1 cellular context compared by ENCODE assay signal in the genomic region with DNA sequence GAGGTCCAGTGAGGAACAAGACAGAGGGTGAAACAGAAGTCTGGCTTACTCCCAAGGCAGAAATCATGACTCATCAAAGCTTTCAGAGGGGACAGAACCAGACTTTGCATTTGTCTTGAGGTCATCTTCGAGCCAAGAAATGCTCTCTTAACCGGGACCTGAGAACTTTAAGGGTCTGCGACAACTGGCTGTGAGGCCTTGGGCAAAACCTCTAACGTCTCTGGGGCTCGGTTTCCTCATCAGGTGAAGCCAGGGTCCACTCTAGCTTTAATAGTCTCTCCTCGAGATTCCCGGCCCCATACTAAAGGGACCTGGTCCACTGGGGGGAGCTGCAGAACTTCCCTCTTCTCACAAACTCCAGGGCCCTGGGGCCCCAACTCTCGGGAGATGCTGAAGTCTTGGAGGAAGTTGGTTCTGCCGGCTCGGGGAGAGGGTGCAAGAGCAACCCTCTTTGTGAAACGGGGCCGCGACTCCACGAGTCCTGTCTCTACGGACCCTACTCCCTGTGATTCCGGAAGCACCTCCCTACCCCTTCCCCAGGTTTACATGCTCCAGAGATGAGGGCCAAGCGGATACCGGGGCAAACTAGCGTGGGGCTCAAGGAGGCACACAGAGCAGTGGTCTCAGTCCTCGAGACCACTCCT.
TF ChIP-seq lines count a peak whose summit lies in the region.

No MANE protein-coding gene starts in this region.

TF ChIP-seq in HepG2, 621 proteins besides CTCF, POLR2A, EP300 and RAD21 (continued from another document and continues in another):
- TF ChIP-seq, protein P1, sequence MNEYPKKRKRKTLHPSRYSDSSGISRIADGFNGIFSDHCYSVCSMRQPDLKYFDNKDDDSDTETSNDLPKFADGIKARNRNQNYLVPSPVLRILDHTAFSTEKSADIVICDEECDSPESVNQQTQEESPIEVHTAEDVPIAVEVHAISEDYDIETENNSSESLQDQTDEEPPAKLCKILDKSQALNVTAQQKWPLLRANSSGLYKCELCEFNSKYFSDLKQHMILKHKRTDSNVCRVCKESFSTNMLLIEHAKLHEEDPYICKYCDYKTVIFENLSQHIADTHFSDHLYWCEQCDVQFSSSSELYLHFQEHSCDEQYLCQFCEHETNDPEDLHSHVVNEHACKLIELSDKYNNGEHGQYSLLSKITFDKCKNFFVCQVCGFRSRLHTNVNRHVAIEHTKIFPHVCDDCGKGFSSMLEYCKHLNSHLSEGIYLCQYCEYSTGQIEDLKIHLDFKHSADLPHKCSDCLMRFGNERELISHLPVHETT (CRISPR knock-in tag; conservative IDR thresholded peaks at IDR 0.05): no peak
- TF ChIP-seq ELF1 (CRISPR knock-in tag; IDR thresholded peaks at IDR 0.05): 0 out of 2 replicates have a peak, but pooled peaks have one; percentile 22
- no peak for TF ChIP-seq RNF2 (conservative IDR thresholded peaks at IDR 0.05; ENCODE audit: low read depth)
- 0 out of 2 replicates have a peak, but pooled peaks have one; percentile 6 for TF ChIP-seq SALL1 (CRISPR knock-in tag; IDR thresholded peaks at IDR 0.05)
- no peak for TF ChIP-seq ZNF790 (CRISPR knock-in tag; IDR thresholded peaks at IDR 0.05; ENCODE audit: borderline replicate concordance)
- TF ChIP-seq, protein P2, sequence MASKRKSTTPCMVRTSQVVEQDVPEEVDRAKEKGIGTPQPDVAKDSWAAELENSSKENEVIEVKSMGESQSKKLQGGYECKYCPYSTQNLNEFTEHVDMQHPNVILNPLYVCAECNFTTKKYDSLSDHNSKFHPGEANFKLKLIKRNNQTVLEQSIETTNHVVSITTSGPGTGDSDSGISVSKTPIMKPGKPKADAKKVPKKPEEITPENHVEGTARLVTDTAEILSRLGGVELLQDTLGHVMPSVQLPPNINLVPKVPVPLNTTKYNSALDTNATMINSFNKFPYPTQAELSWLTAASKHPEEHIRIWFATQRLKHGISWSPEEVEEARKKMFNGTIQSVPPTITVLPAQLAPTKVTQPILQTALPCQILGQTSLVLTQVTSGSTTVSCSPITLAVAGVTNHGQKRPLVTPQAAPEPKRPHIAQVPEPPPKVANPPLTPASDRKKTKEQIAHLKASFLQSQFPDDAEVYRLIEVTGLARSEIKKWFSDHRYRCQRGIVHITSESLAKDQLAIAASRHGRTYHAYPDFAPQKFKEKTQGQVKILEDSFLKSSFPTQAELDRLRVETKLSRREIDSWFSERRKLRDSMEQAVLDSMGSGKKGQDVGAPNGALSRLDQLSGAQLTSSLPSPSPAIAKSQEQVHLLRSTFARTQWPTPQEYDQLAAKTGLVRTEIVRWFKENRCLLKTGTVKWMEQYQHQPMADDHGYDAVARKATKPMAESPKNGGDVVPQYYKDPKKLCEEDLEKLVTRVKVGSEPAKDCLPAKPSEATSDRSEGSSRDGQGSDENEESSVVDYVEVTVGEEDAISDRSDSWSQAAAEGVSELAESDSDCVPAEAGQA (IDR thresholded peaks at IDR 0.05; ENCODE audit: low read depth): no peak
- TF ChIP-seq, protein P2 (CRISPR knock-in tag; IDR thresholded peaks at IDR 0.05; ENCODE audit: borderline replicate concordance): no peak
- TF ChIP-seq, protein P3, sequence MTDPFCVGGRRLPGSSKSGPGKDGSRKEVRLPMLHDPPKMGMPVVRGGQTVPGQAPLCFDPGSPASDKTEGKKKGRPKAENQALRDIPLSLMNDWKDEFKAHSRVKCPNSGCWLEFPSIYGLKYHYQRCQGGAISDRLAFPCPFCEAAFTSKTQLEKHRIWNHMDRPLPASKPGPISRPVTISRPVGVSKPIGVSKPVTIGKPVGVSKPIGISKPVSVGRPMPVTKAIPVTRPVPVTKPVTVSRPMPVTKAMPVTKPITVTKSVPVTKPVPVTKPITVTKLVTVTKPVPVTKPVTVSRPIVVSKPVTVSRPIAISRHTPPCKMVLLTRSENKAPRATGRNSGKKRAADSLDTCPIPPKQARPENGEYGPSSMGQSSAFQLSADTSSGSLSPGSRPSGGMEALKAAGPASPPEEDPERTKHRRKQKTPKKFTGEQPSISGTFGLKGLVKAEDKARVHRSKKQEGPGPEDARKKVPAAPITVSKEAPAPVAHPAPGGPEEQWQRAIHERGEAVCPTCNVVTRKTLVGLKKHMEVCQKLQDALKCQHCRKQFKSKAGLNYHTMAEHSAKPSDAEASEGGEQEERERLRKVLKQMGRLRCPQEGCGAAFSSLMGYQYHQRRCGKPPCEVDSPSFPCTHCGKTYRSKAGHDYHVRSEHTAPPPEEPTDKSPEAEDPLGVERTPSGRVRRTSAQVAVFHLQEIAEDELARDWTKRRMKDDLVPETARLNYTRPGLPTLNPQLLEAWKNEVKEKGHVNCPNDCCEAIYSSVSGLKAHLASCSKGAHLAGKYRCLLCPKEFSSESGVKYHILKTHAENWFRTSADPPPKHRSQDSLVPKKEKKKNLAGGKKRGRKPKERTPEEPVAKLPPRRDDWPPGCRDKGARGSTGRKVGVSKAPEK (CRISPR knock-in tag; IDR thresholded peaks at IDR 0.05; ENCODE audit: borderline replicate concordance): no peak; the same call in 1 of the 2 replicates
- 0 out of 2 replicates have a peak, but pooled peaks have one; percentile 70 for TF ChIP-seq SRY (CRISPR knock-in tag; IDR thresholded peaks at IDR 0.05)
- TF ChIP-seq, protein P4, sequence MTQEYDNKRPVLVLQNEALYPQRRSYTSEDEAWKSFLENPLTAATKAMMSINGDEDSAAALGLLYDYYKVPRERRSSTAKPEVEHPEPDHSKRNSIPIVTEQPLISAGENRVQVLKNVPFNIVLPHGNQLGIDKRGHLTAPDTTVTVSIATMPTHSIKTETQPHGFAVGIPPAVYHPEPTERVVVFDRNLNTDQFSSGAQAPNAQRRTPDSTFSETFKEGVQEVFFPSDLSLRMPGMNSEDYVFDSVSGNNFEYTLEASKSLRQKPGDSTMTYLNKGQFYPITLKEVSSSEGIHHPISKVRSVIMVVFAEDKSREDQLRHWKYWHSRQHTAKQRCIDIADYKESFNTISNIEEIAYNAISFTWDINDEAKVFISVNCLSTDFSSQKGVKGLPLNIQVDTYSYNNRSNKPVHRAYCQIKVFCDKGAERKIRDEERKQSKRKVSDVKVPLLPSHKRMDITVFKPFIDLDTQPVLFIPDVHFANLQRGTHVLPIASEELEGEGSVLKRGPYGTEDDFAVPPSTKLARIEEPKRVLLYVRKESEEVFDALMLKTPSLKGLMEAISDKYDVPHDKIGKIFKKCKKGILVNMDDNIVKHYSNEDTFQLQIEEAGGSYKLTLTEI (CRISPR knock-in tag; conservative IDR thresholded peaks at IDR 0.05): no peak
- TF ChIP-seq ZNF263 (CRISPR knock-in tag; IDR thresholded peaks at IDR 0.05): no peak
- no peak for TF ChIP-seq ZNF792 (CRISPR knock-in tag; IDR thresholded peaks at IDR 0.05)
- TF ChIP-seq, protein P5, sequence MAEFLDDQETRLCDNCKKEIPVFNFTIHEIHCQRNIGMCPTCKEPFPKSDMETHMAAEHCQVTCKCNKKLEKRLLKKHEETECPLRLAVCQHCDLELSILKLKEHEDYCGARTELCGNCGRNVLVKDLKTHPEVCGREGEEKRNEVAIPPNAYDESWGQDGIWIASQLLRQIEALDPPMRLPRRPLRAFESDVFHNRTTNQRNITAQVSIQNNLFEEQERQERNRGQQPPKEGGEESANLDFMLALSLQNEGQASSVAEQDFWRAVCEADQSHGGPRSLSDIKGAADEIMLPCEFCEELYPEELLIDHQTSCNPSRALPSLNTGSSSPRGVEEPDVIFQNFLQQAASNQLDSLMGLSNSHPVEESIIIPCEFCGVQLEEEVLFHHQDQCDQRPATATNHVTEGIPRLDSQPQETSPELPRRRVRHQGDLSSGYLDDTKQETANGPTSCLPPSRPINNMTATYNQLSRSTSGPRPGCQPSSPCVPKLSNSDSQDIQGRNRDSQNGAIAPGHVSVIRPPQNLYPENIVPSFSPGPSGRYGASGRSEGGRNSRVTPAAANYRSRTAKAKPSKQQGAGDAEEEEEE (CRISPR knock-in tag; IDR thresholded peaks at IDR 0.05; ENCODE audit: borderline replicate concordance): no peak
- TF ChIP-seq MIER3 (CRISPR knock-in tag; IDR thresholded peaks at IDR 0.05; ENCODE audit: borderline replicate concordance): no peak
- TF ChIP-seq, protein P6, sequence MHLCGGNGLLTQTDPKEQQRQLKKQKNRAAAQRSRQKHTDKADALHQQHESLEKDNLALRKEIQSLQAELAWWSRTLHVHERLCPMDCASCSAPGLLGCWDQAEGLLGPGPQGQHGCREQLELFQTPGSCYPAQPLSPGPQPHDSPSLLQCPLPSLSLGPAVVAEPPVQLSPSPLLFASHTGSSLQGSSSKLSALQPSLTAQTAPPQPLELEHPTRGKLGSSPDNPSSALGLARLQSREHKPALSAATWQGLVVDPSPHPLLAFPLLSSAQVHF (CRISPR knock-in tag; IDR thresholded peaks at IDR 0.05): no peak
- TF ChIP-seq IKZF4 (CRISPR knock-in tag; IDR thresholded peaks at IDR 0.05; ENCODE audit: borderline replicate concordance, low read depth, not compliant biosample characterization): no peak
- TF ChIP-seq MXI1 (IDR thresholded peaks at IDR 0.05; ENCODE audit: borderline replicate concordance, low read depth, low read length): no peak
- no peak for TF ChIP-seq ZNF33A (CRISPR knock-in tag; IDR thresholded peaks at IDR 0.05; ENCODE audit: borderline replicate concordance)
- no peak for TF ChIP-seq ERF (CRISPR knock-in tag; IDR thresholded peaks at IDR 0.05)
- TF ChIP-seq RBAK (CRISPR knock-in tag; IDR thresholded peaks at IDR 0.05): no peak
- no peak for TF ChIP-seq ZMYM3 (CRISPR knock-in tag; IDR thresholded peaks at IDR 0.05)
- TF ChIP-seq ZZZ3 (CRISPR knock-in tag; IDR thresholded peaks at IDR 0.05; ENCODE audit: borderline replicate concordance): no peak
- TF ChIP-seq ZNF570 (CRISPR knock-in tag; IDR thresholded peaks at IDR 0.05; ENCODE audit: borderline replicate concordance): no peak
- TF ChIP-seq, protein P7, sequence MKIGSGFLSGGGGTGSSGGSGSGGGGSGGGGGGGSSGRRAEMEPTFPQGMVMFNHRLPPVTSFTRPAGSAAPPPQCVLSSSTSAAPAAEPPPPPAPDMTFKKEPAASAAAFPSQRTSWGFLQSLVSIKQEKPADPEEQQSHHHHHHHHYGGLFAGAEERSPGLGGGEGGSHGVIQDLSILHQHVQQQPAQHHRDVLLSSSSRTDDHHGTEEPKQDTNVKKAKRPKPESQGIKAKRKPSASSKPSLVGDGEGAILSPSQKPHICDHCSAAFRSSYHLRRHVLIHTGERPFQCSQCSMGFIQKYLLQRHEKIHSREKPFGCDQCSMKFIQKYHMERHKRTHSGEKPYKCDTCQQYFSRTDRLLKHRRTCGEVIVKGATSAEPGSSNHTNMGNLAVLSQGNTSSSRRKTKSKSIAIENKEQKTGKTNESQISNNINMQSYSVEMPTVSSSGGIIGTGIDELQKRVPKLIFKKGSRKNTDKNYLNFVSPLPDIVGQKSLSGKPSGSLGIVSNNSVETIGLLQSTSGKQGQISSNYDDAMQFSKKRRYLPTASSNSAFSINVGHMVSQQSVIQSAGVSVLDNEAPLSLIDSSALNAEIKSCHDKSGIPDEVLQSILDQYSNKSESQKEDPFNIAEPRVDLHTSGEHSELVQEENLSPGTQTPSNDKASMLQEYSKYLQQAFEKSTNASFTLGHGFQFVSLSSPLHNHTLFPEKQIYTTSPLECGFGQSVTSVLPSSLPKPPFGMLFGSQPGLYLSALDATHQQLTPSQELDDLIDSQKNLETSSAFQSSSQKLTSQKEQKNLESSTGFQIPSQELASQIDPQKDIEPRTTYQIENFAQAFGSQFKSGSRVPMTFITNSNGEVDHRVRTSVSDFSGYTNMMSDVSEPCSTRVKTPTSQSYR (CRISPR knock-in tag; IDR thresholded peaks at IDR 0.05; ENCODE audit: borderline replicate concordance): no peak
- no peak for TF ChIP-seq EZH2 (conservative IDR thresholded peaks at IDR 0.05; ENCODE audit: low read depth, low read length)
- no peak for TF ChIP-seq ZNF367 (CRISPR knock-in tag; IDR thresholded peaks at IDR 0.05; ENCODE audit: borderline replicate concordance)
- no peak for TF ChIP-seq MBNL3 (CRISPR knock-in tag; conservative IDR thresholded peaks at IDR 0.05)
- TF ChIP-seq, protein P8, sequence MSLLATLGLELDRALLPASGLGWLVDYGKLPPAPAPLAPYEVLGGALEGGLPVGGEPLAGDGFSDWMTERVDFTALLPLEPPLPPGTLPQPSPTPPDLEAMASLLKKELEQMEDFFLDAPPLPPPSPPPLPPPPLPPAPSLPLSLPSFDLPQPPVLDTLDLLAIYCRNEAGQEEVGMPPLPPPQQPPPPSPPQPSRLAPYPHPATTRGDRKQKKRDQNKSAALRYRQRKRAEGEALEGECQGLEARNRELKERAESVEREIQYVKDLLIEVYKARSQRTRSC (CRISPR knock-in tag; IDR thresholded peaks at IDR 0.05; ENCODE audit: low read depth): no peak
- no peak for TF ChIP-seq ZNF879 (CRISPR knock-in tag; IDR thresholded peaks at IDR 0.05)
- TF ChIP-seq ZNF556 (CRISPR knock-in tag; IDR thresholded peaks at IDR 0.05; ENCODE audit: borderline replicate concordance): no peak; the same call in 1 of the 2 replicates
- TF ChIP-seq, protein P9, sequence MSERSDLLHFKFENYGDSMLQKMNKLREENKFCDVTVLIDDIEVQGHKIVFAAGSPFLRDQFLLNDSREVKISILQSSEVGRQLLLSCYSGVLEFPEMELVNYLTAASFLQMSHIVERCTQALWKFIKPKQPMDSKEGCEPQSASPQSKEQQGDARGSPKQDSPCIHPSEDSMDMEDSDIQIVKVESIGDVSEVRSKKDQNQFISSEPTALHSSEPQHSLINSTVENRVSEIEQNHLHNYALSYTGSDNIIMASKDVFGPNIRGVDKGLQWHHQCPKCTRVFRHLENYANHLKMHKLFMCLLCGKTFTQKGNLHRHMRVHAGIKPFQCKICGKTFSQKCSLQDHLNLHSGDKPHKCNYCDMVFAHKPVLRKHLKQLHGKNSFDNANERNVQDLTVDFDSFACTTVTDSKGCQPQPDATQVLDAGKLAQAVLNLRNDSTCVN (CRISPR knock-in tag; IDR thresholded peaks at IDR 0.05; ENCODE audit: borderline replicate concordance): no peak
- no peak for TF ChIP-seq ZNF83 (CRISPR knock-in tag; IDR thresholded peaks at IDR 0.05; ENCODE audit: borderline replicate concordance)
- no peak for TF ChIP-seq ZNF282 (IDR thresholded peaks at IDR 0.05; ENCODE audit: partially characterized antibody)
